Comparison of ENCODE assay signal across 32 cellular contexts in genomic region chr21:21622460-21623234, GRCh38.
"Had no signal": no experiment of that assay in that cellular context is flagged by ENCODE, and none has a peak within 500 bp of the region (broad histone marks: within the 10 kb centered on the region; RNA-seq: fewer than 3 reads in every experiment).

No MANE protein-coding gene starts in this region.

- H3K36me3 ChIP-seq: adrenal gland, esophagus muscularis mucosa, gastroesophageal sphincter, heart right ventricle had no signal

- H3K27ac Mint-ChIP-seq: activated CD4-positive, alpha-beta memory T cell treated with anti-CD3 and anti-CD28 coated beads for 36 hours; activated CD4-positive, alpha-beta T cell treated with anti-CD3 and anti-CD28 coated beads for 36 hours; activated CD4-positive, alpha-beta T cell treated with anti-CD3 and anti-CD28 coated beads, Interleukin-2, amount 10 ng/mL, durations not matched to agents 24 days and 14 days; activated CD8-positive, alpha-beta memory T cell treated with anti-CD3 and anti-CD28 coated beads, Interleukin-2, amount 10 ng/mL, durations not matched to agents 7 days and 5 days; activated CD8-positive, alpha-beta T cell treated with anti-CD3 and anti-CD28 coated beads, Interleukin-2, amount 10 ng/mL, durations not matched to agents 7 days and 5 days; activated naive CD4-positive, alpha-beta T cell treated with anti-CD3 and anti-CD28 coated beads for 36 hours; activated naive CD4-positive, alpha-beta T cell treated with anti-CD3 and anti-CD28 coated beads, Interleukin-2, amount 50 U/mL, for 24 hours; activated naive CD8-positive, alpha-beta T cell treated with anti-CD3 and anti-CD28 coated beads for 36 hours; activated naive CD8-positive, alpha-beta T cell treated with anti-CD3 and anti-CD28 coated beads, Interleukin-2, amount 50 U/mL, for 24 hours; activated T-helper 1 cell treated with anti-CD3 and anti-CD28 coated beads, Interleukin-12 subunit alpha, Interleukin-12 subunit beta, Interleukin-2, Interleukin-4 antibody, amounts not matched to agents 30 ng/mL and 10 ng/mL and 1 ng/mL, durations not matched to agents 14 hours and 24 hours and 36 hours; activated T-helper 2 cell treated with anti-CD3 and anti-CD28 coated beads, Interferon-gamma antibody, Interleukin-2, Interleukin-4, amounts not matched to agents 10 μg/mL and 5 μg/mL and 100 μg/mL, durations not matched to agents 14 hours and 24 hours and 36 hours; effector memory CD8-positive, alpha-beta T cell had no signal

- H3K4me3 ChIP-seq: adrenal gland, body of pancreas, esophagus muscularis mucosa, gastroesophageal sphincter, heart right ventricle had no signal

- DNase-seq: activated CD4-positive, alpha-beta memory T cell treated with anti-CD3 and anti-CD28 coated beads for 36 hours; activated CD4-positive, alpha-beta T cell treated with anti-CD3 and anti-CD28 coated beads for 36 hours; activated CD4-positive, alpha-beta T cell treated with anti-CD3 and anti-CD28 coated beads, Interleukin-2, amount 10 ng/mL, durations not matched to agents 24 days and 14 days; activated CD4-positive, CD25-positive, alpha-beta regulatory T cell; activated CD4-positive, CD25-positive, alpha-beta regulatory T cell treated with anti-CD3 and anti-CD28 coated beads, Interleukin-2, amount 50 U/mL, for 72 hours; activated CD8-positive, alpha-beta memory T cell treated with anti-CD3 and anti-CD28 coated beads, Interleukin-2, amount 10 ng/mL, durations not matched to agents 7 days and 5 days; activated CD8-positive, alpha-beta memory T cell treated with anti-CD3 and anti-CD28 coated beads, Interleukin-2, amount 50 U/mL, for 4 hours; activated CD8-positive, alpha-beta T cell treated with anti-CD3 and anti-CD28 coated beads, Interleukin-2, amount 10 ng/mL, durations not matched to agents 7 days and 5 days; activated effector memory CD4-positive, alpha-beta T cell treated with anti-CD3 and anti-CD28 coated beads, Interleukin-2, amount 50 U/mL, for 16 hours; activated naive CD4-positive, alpha-beta T cell treated with anti-CD3 and anti-CD28 coated beads for 36 hours; activated naive CD8-positive, alpha-beta T cell treated with anti-CD3 and anti-CD28 coated beads for 36 hours; activated naive CD8-positive, alpha-beta T cell treated with anti-CD3 and anti-CD28 coated beads, Interleukin-2, amount 50 U/mL, for 24 hours; activated T-cell treated with anti-CD3 and anti-CD28 coated beads, Interleukin-2, amount 50 U/mL, for 1 hour; activated T-cell treated with anti-CD3 and anti-CD28 coated beads, Interleukin-2, amount 50 U/mL, for 48 hours; adrenal gland; amygdala; aorta; body of pancreas; caudate nucleus; cortex of kidney; dermis blood vessel endothelial cell; effector CD4-positive, alpha-beta T cell; effector memory CD8-positive, alpha-beta T cell; erythroblast; foreskin keratinocyte; heart right ventricle; T-helper 2 cell had no signal

- H3K4me1 Mint-ChIP-seq: activated CD4-positive, alpha-beta T cell treated with anti-CD3 and anti-CD28 coated beads for 36 hours; activated CD4-positive, alpha-beta T cell treated with anti-CD3 and anti-CD28 coated beads, Interleukin-2, amount 10 ng/mL, durations not matched to agents 24 days and 14 days; activated CD8-positive, alpha-beta memory T cell treated with anti-CD3 and anti-CD28 coated beads, Interleukin-2, amount 10 ng/mL, durations not matched to agents 7 days and 5 days; activated naive CD4-positive, alpha-beta T cell treated with anti-CD3 and anti-CD28 coated beads, Interleukin-2, amount 50 U/mL, for 24 hours; activated naive CD8-positive, alpha-beta T cell treated with anti-CD3 and anti-CD28 coated beads for 36 hours; activated naive CD8-positive, alpha-beta T cell treated with anti-CD3 and anti-CD28 coated beads, Interleukin-2, amount 50 U/mL, for 24 hours had no signal

- ATAC-seq: activated CD4-positive, alpha-beta T cell treated with anti-CD3 and anti-CD28 coated beads for 36 hours; activated CD8-positive, alpha-beta memory T cell treated with anti-CD3 and anti-CD28 coated beads, Interleukin-2, amount 10 ng/mL, durations not matched to agents 7 days and 5 days; activated CD8-positive, alpha-beta T cell treated with anti-CD3 and anti-CD28 coated beads, Interleukin-2, amount 10 ng/mL, durations not matched to agents 7 days and 5 days; activated naive CD8-positive, alpha-beta T cell treated with anti-CD3 and anti-CD28 coated beads, Interleukin-2, amount 50 U/mL, for 24 hours; body of pancreas; effector memory CD8-positive, alpha-beta T cell; foreskin keratinocyte; gastroesophageal sphincter; heart right ventricle had no signal

- H3K36me3 Mint-ChIP-seq: activated CD4-positive, alpha-beta memory T cell treated with anti-CD3 and anti-CD28 coated beads for 36 hours; activated CD8-positive, alpha-beta memory T cell treated with anti-CD3 and anti-CD28 coated beads, Interleukin-2, amount 10 ng/mL, durations not matched to agents 7 days and 5 days; activated naive CD4-positive, alpha-beta T cell treated with anti-CD3 and anti-CD28 coated beads, Interleukin-2, amount 50 U/mL, for 24 hours; activated naive CD8-positive, alpha-beta T cell treated with anti-CD3 and anti-CD28 coated beads for 36 hours had no signal

- H3K27me3 ChIP-seq: adrenal gland, body of pancreas, esophagus muscularis mucosa, foreskin keratinocyte, gastroesophageal sphincter, heart right ventricle had no signal

- H3K9me3 ChIP-seq: adrenal gland, body of pancreas, esophagus muscularis mucosa, gastroesophageal sphincter, heart right ventricle had no signal

- H3K9me3 Mint-ChIP-seq: activated naive CD8-positive, alpha-beta T cell treated with anti-CD3 and anti-CD28 coated beads, Interleukin-2, amount 50 U/mL, for 24 hours had no signal

- H3K27ac ChIP-seq: adrenal gland, body of pancreas, esophagus muscularis mucosa, foreskin keratinocyte, gastroesophageal sphincter, heart right ventricle had no signal

- H3K27me3 Mint-ChIP-seq: activated CD4-positive, alpha-beta memory T cell treated with anti-CD3 and anti-CD28 coated beads for 36 hours; activated CD4-positive, alpha-beta T cell treated with anti-CD3 and anti-CD28 coated beads for 36 hours; activated CD4-positive, alpha-beta T cell treated with anti-CD3 and anti-CD28 coated beads, Interleukin-2, amount 10 ng/mL, durations not matched to agents 24 days and 14 days; activated CD8-positive, alpha-beta memory T cell treated with anti-CD3 and anti-CD28 coated beads, Interleukin-2, amount 10 ng/mL, durations not matched to agents 7 days and 5 days; activated naive CD4-positive, alpha-beta T cell treated with anti-CD3 and anti-CD28 coated beads, Interleukin-2, amount 50 U/mL, for 24 hours; activated naive CD8-positive, alpha-beta T cell treated with anti-CD3 and anti-CD28 coated beads for 36 hours; activated naive CD8-positive, alpha-beta T cell treated with anti-CD3 and anti-CD28 coated beads, Interleukin-2, amount 50 U/mL, for 24 hours; effector memory CD8-positive, alpha-beta T cell had no signal

- H3K4me1 ChIP-seq: adrenal gland, body of pancreas, esophagus muscularis mucosa, foreskin keratinocyte, gastroesophageal sphincter, heart right ventricle had no signal

- H3K4me3 Mint-ChIP-seq: activated CD4-positive, alpha-beta memory T cell treated with anti-CD3 and anti-CD28 coated beads for 36 hours; activated CD4-positive, alpha-beta T cell treated with anti-CD3 and anti-CD28 coated beads for 36 hours; activated CD4-positive, alpha-beta T cell treated with anti-CD3 and anti-CD28 coated beads, Interleukin-2, amount 10 ng/mL, durations not matched to agents 24 days and 14 days; activated CD8-positive, alpha-beta memory T cell treated with anti-CD3 and anti-CD28 coated beads, Interleukin-2, amount 10 ng/mL, durations not matched to agents 7 days and 5 days; activated CD8-positive, alpha-beta T cell treated with anti-CD3 and anti-CD28 coated beads, Interleukin-2, amount 10 ng/mL, durations not matched to agents 7 days and 5 days; activated naive CD4-positive, alpha-beta T cell treated with anti-CD3 and anti-CD28 coated beads for 36 hours; activated naive CD4-positive, alpha-beta T cell treated with anti-CD3 and anti-CD28 coated beads, Interleukin-2, amount 50 U/mL, for 24 hours; activated naive CD8-positive, alpha-beta T cell treated with anti-CD3 and anti-CD28 coated beads for 36 hours; activated naive CD8-positive, alpha-beta T cell treated with anti-CD3 and anti-CD28 coated beads, Interleukin-2, amount 50 U/mL, for 24 hours; activated T-helper 1 cell treated with anti-CD3 and anti-CD28 coated beads, Interleukin-12 subunit alpha, Interleukin-12 subunit beta, Interleukin-2, Interleukin-4 antibody, amounts not matched to agents 30 ng/mL and 10 ng/mL and 1 ng/mL, durations not matched to agents 14 hours and 24 hours and 36 hours; effector memory CD8-positive, alpha-beta T cell had no signal
